Comparison of ENCODE assay signal across 8 cellular contexts in the genomic region with DNA sequence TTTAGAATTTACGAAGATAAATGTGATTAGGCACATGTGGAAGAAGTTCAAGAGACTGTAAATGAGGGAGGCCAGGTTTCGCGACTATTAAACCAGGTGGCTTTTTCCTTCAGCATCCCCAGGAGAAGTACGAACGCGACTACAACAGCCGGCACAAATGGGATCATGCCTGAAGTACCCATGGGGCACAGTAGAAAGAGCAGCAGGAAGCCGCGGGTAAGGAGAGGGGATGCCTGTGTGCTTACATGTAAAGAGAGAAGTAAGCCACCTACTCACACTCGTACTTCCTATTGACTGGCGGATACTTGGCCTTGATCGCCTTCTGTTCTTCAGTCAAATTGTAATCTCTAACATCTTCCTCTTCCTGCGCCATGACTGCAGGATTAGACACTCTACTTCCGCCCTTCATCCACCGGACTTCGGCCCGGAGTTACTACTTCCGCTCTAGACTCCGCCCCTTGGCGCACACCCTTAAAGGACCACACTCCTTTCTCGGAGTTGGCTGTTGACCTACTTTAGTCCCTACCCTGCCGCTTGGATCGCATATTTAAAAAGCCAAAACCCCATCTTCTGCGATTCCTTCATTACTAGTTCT. TPM values are rescaled to one million over a fixed set of nuclear protein-coding genes. Genes with fewer than 3 reads are reported as not detected.
A peak's percentile ranks its signal among the peaks of the same experiment; 100 is the strongest.
DNase-seq lines count a peak whose midpoint lies in the region; ATAC-seq and TF ChIP-seq lines count a peak whose summit lies in the region.

A gene (minus strand): TSS at position 394 of the 595 bp plus-strand sequence. CDS start 21 bp downstream, at position 373.

- peaks cover 12% of the 10 kb centered on the region; the same call in 1 of the 2 replicates for H4K20me1 ChIP-seq in OCI-LY7 (ENCODE audit: insufficient read depth, low read length)

- no peaks in the 10 kb centered on the region for H3K27me3 ChIP-seq in mononuclear cell (ENCODE audit: insufficient read depth, low read length)

- H3K4me2 ChIP-seq in OCI-LY7 (ENCODE audit: low read length): peak within 1 kb of the TSS; percentile 91

- H3K4me3 ChIP-seq in OCI-LY7 (ENCODE audit: low read depth, low read length, poor library complexity, severe bottlenecking): peak within 1 kb of the TSS; percentile 82
- peak within 1 kb of the TSS; percentile 93 for H3K4me3 ChIP-seq in epithelial cell of esophagus (ENCODE audit: low read length)
- H3K4me3 ChIP-seq in mononuclear cell (ENCODE audit: low read length): peak within 1 kb of the TSS; percentile 71

- POLR2A ChIA-PET in OCI-LY7 (lab: Charles Lee): interaction anchor here (0.5 to 1.4 kb wide), 7 partner anchors 18 to 607 kb away, joined by 3 to 8 read pairs (median 4); no protein-coding TSS in a partner anchor

- DNase-seq in Caki2 (ENCODE audit: low read depth) (peak; percentile 86), HuH-7.5 (ENCODE audit: low spot score) (peak; percentile 83), OCI-LY7 (ENCODE audit: low spot score) (peak; percentile 98), activated T-cell treated with anti-CD3 and anti-CD28 coated beads for 1 hour (ENCODE audit: low read depth) (peak; percentile 76), epithelial cell of esophagus (ENCODE audit: low read depth) (peak; percentile 93)
- peak; percentile 58 to 78 for DNase-seq in stimulated activated CD8-positive, alpha-beta memory T cell treated with anti-CD3 and anti-CD28 coated beads, Interleukin-4, amount 100 ng/mL, for 1 hour (ENCODE audit: low read depth in 2 of 2, low spot score in 1 of 2)

- H2AFZ ChIP-seq in OCI-LY7 (ENCODE audit: low read length): peak within 1 kb of the TSS; percentile 57; the same call in 1 of the 2 replicates

- H3K9me2 ChIP-seq in OCI-LY7 (ENCODE audit: insufficient read depth, low read length): no peaks in the 10 kb centered on the region

- BruUV-seq in OCI-LY7 (replicated peaks; lab: Mats Ljungman, UMichigan): TSS peak; percentile 94

- peaks cover 85% of the 10 kb centered on the region for H3K79me2 ChIP-seq in OCI-LY7 (ENCODE audit: insufficient read depth, low read depth, low read length)

- no peaks in the 10 kb centered on the region for H3K9me3 ChIP-seq in OCI-LY7 (ENCODE audit: low read length)
- H3K9me3 ChIP-seq in mononuclear cell (ENCODE audit: low read depth, low read length): no peaks in the 10 kb centered on the region

- intact Hi-C loops in OCI-LY7 (cut with micrococcal nuclease; ENCODE audit: unreplicated experiment): loop anchor here (1.0 kb wide), 2 partner anchors 129 to 168 kb away; no protein-coding TSS in a partner anchor

- peak within 1 kb of the TSS; percentile 96 for H3K27ac ChIP-seq in OCI-LY7 (ENCODE audit: low read depth, low read length, poor library complexity, severe bottlenecking)

- H3K4me1 ChIP-seq in OCI-LY7 (ENCODE audit: insufficient read depth, low read length, poor library complexity, severe bottlenecking) (peaks cover 61% of the 10 kb centered on the region), mononuclear cell (ENCODE audit: insufficient read depth, low read length) (peaks cover 46% of the 10 kb centered on the region)

- CTCF ChIA-PET in OCI-LY7 (lab: Charles Lee; ENCODE audit: unreplicated experiment): no interaction called here

- peak; percentile 62 for ATAC-seq in GM21423 (IDR thresholded peaks at IDR 0.05; ENCODE audit: unreplicated experiment)

- in situ Hi-C loops in Caki2 (cut with HindIII; ENCODE audit: low pct_unique_long_range_greater_than_20kb, low sequenced_read_pairs): no loop called here

- H3K36me3 ChIP-seq in OCI-LY7 (ENCODE audit: insufficient read depth, low read length): peaks cover 54% of the 10 kb centered on the region

- TF ChIP-seq CTCF in OCI-LY7 (conservative IDR thresholded peaks at IDR 0.05; ENCODE audit: low read length) (no peak), epithelial cell of esophagus (IDR thresholded peaks at IDR 0.05; ENCODE audit: insufficient read depth, low read depth, low read length, missing control alignments) (no peak)

RNA-seq across cellular contexts. Expression of the gene that starts here (rescaled TPM):
- total RNA-seq in Caki2 (2014; rRNA removed; shearing (Covaris generic); ENCODE audit: low replicate concordance): 30.1 and 144 TPM in 2 replicates
- 57.5 and 61.1 TPM in 2 replicates for total RNA-seq in OCI-LY7 (2014; rRNA removed; shearing (Covaris generic))
- total RNA-seq in OCI-LY7 (2022) (110 and 119 TPM in 2 replicates), mononuclear cell (34.5 TPM)

Comparison
In these comparisons a context has a peak if more than half of its experiments do, and no peak if none do; other contexts are left out.
1. Peak in every context shown above with its lines: DNase-seq, ATAC-seq, H3K4me3 ChIP-seq and H3K27ac ChIP-seq.